ENCODE assay signal across 1 cellular context in the genomic region with DNA sequence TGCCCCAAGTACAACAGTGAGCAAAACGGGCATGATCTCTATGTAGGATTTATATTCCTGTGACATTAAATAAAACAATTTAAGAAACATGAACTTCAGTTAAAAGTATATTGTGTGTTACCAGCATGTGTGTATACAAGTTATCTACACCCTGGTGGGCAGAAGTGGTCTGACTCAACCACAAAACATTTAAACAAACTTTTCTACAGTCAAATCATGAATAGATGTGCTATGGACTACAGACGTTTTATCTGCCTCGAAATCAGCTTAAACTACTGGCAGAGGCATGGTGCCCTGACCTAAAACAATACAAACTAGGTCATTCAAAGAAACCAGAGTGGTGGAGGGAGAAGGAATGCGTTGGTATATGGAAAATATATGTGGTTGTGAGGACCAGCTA.
TF ChIP-seq lines count a peak whose summit lies in the region.

No MANE protein-coding gene starts in this region.

TF ChIP-seq in SK-N-SH, 30 proteins besides CTCF, POLR2A, EP300 and RAD21 (continued from another document):
- TF ChIP-seq, protein P1, sequence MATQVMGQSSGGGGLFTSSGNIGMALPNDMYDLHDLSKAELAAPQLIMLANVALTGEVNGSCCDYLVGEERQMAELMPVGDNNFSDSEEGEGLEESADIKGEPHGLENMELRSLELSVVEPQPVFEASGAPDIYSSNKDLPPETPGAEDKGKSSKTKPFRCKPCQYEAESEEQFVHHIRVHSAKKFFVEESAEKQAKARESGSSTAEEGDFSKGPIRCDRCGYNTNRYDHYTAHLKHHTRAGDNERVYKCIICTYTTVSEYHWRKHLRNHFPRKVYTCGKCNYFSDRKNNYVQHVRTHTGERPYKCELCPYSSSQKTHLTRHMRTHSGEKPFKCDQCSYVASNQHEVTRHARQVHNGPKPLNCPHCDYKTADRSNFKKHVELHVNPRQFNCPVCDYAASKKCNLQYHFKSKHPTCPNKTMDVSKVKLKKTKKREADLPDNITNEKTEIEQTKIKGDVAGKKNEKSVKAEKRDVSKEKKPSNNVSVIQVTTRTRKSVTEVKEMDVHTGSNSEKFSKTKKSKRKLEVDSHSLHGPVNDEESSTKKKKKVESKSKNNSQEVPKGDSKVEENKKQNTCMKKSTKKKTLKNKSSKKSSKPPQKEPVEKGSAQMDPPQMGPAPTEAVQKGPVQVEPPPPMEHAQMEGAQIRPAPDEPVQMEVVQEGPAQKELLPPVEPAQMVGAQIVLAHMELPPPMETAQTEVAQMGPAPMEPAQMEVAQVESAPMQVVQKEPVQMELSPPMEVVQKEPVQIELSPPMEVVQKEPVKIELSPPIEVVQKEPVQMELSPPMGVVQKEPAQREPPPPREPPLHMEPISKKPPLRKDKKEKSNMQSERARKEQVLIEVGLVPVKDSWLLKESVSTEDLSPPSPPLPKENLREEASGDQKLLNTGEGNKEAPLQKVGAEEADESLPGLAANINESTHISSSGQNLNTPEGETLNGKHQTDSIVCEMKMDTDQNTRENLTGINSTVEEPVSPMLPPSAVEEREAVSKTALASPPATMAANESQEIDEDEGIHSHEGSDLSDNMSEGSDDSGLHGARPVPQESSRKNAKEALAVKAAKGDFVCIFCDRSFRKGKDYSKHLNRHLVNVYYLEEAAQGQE (IDR thresholded peaks at IDR 0.05; ENCODE audit: low read depth, low read length): no peak
- TF ChIP-seq MEF2A (IDR thresholded peaks at IDR 0.05; ENCODE audit: borderline replicate concordance, low read depth) (0 out of 2 replicates have a peak, but pooled peaks have one; percentile 12), TAF1 (IDR thresholded peaks at IDR 0.05; ENCODE audit: borderline replicate concordance, low read depth, low read length) (no peak), EZH2phosphoT487 (IDR thresholded peaks at IDR 0.05; ENCODE audit: borderline replicate concordance, low read depth) (no peak), GABPA (IDR thresholded peaks at IDR 0.05; ENCODE audit: low read depth) (no peak), FOXJ3 (CRISPR knock-in tag; IDR thresholded peaks at IDR 0.05) (no peak), JUND (IDR thresholded peaks at IDR 0.05) (peak; percentile 78), GATA2 (CRISPR knock-in tag; IDR thresholded peaks at IDR 0.05) (no peak), NFIC (IDR thresholded peaks at IDR 0.05; ENCODE audit: borderline replicate concordance) (peak; percentile 40; the same call in 1 of the 2 replicates), CHD2 (IDR thresholded peaks at IDR 0.05; ENCODE audit: low read length, partially characterized antibody) (no peak), ELF1 (IDR thresholded peaks at IDR 0.05) (no peak), RXRA (IDR thresholded peaks at IDR 0.05; ENCODE audit: borderline replicate concordance, low read depth) (peak; percentile 65; the same call in 1 of the 2 replicates), FOSL2 (IDR thresholded peaks at IDR 0.05; ENCODE audit: borderline replicate concordance, low read depth) (peak; percentile 74; the same call in 1 of the 2 replicates), FOXM1 (IDR thresholded peaks at IDR 0.05; ENCODE audit: low read depth) (no peak), NRF1 (IDR thresholded peaks at IDR 0.05; ENCODE audit: low read depth, low read length) (no peak)
- TF ChIP-seq, protein P2, sequence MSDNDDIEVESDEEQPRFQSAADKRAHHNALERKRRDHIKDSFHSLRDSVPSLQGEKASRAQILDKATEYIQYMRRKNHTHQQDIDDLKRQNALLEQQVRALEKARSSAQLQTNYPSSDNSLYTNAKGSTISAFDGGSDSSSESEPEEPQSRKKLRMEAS (IDR thresholded peaks at IDR 0.05; ENCODE audit: low read depth): peak; percentile 75
- TF ChIP-seq, protein P3, sequence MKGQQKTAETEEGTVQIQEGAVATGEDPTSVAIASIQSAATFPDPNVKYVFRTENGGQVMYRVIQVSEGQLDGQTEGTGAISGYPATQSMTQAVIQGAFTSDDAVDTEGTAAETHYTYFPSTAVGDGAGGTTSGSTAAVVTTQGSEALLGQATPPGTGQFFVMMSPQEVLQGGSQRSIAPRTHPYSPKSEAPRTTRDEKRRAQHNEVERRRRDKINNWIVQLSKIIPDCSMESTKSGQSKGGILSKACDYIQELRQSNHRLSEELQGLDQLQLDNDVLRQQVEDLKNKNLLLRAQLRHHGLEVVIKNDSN (IDR thresholded peaks at IDR 0.05; ENCODE audit: borderline replicate concordance, low read depth): no peak
- TF ChIP-seq, protein P4, sequence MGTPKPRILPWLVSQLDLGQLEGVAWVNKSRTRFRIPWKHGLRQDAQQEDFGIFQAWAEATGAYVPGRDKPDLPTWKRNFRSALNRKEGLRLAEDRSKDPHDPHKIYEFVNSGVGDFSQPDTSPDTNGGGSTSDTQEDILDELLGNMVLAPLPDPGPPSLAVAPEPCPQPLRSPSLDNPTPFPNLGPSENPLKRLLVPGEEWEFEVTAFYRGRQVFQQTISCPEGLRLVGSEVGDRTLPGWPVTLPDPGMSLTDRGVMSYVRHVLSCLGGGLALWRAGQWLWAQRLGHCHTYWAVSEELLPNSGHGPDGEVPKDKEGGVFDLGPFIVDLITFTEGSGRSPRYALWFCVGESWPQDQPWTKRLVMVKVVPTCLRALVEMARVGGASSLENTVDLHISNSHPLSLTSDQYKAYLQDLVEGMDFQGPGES (IDR thresholded peaks at IDR 0.05; ENCODE audit: low read depth, low read length): no peak
- TF ChIP-seq, protein P5, sequence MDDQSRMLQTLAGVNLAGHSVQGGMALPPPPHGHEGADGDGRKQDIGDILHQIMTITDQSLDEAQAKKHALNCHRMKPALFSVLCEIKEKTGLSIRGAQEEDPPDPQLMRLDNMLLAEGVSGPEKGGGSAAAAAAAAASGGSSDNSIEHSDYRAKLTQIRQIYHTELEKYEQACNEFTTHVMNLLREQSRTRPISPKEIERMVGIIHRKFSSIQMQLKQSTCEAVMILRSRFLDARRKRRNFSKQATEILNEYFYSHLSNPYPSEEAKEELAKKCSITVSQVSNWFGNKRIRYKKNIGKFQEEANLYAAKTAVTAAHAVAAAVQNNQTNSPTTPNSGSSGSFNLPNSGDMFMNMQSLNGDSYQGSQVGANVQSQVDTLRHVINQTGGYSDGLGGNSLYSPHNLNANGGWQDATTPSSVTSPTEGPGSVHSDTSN (IDR thresholded peaks at IDR 0.05): peak; percentile 33; the same call in 1 of the 2 replicates
